ENCODE assay signal across 8 cellular contexts in genomic region chr17:82968033-82968841, GRCh38.
DNase-seq lines count a peak whose midpoint lies in the region; ATAC-seq, FAIRE-seq and TF ChIP-seq lines count a peak whose summit lies in the region.
"Not testable (repeated sequence)": the region's sequence is repeated elsewhere in the genome, so short reads cannot be mapped to it uniquely, and the experiment has no call there.

No MANE protein-coding gene starts in this region.

- H3K27me3 ChIP-seq in IMR-90 (ENCODE audit: control insufficient read depth, insufficient read depth, low read length); bronchial epithelial cell (ENCODE audit: control insufficient read depth, insufficient read depth, low read length); right atrium auricular region; testis: not testable (repeated sequence)

- H3K27ac ChIP-seq in A549; IMR-90 (ENCODE audit: insufficient read depth, low read length); right atrium auricular region; testis: not testable (repeated sequence)

- not testable (repeated sequence) for H3K4me1 ChIP-seq in A549; IMR-90 (ENCODE audit: control insufficient read depth, insufficient read depth, low read length); right atrium auricular region; testis

- not testable (repeated sequence) for H3K4me2 ChIP-seq in A549; IMR-90 (ENCODE audit: low read depth, low read length)

- not testable (repeated sequence) for H2AK9ac ChIP-seq in IMR-90 (replicated peaks; ENCODE audit: low read depth, low read length, poor library complexity)

- intact Hi-C loops in IMR-90 (cut with micrococcal nuclease); testis (cut with DNase I; ENCODE audit: low total_unique reads): not testable (repeated sequence)

- in situ Hi-C loops in IMR-90 (cut with MboI; ENCODE audit: low sequenced_read_pairs), result not testable (repeated sequence)

- dilution Hi-C loops in IMR-90 (cut with HindIII; ENCODE audit: low sequenced_read_pairs, unreplicated experiment), result not testable (repeated sequence)

- POLR2A ChIA-PET in A549 (lab: Yijun Ruan, JAX); IMR-90 (lab: Charles Lee; ENCODE audit: unreplicated experiment): not testable (repeated sequence)

- not testable (repeated sequence) for H2BK20ac ChIP-seq in IMR-90 (ENCODE audit: low read depth, low read length)

- not testable (repeated sequence) for H3K9ac ChIP-seq in IMR-90 (ENCODE audit: low read depth, low read length)

- H2BK120ac ChIP-seq in IMR-90 (ENCODE audit: low read depth, low read length), result not testable (repeated sequence)

- H4K5ac ChIP-seq in IMR-90 (ENCODE audit: low read depth, low read length), result not testable (repeated sequence)

- not testable (repeated sequence) for H3K9me1 ChIP-seq in IMR-90 (ENCODE audit: insufficient read depth, low read length)

- not testable (repeated sequence) for H2AK5ac ChIP-seq in IMR-90 (ENCODE audit: low read depth, low read length)

- not testable (repeated sequence) for H4K20me1 ChIP-seq in IMR-90 (ENCODE audit: insufficient read depth, low read length)

- ATAC-seq in A549, result peak; percentile 39 to 59; a peak in 4 of 6 replicates
- peak; percentile 32 for ATAC-seq in IMR-90 (ENCODE audit: low read depth)
- ATAC-seq in SK-N-SH treated with all-trans-retinoic acid at 6 μM for 48 hours, result peak; percentile 55

- not testable (repeated sequence) for H2BK15ac ChIP-seq in IMR-90 (ENCODE audit: low read depth, low read length)

- H2BK5ac ChIP-seq in IMR-90 (ENCODE audit: low read depth, low read length, poor library complexity, severe bottlenecking), result not testable (repeated sequence)

- H2AFZ ChIP-seq in IMR-90 (replicated peaks; ENCODE audit: low read length, poor library complexity), result peak overlapping the region; percentile 81

- FAIRE-seq in A549 (lab: Jason Lieb, UNC), result not testable (repeated sequence)
- FAIRE-seq in bronchial epithelial cell (lab: Jason Lieb, UNC), result peak; percentile 100

- H3K4ac ChIP-seq in IMR-90 (ENCODE audit: low read depth, low read length), result not testable (repeated sequence)

- H3K23ac ChIP-seq in IMR-90 (ENCODE audit: low read depth, low read length), result not testable (repeated sequence)

- not testable (repeated sequence) for TF ChIP-seq EP300 in A549 (IDR thresholded peaks at IDR 0.05)

- H3K79me1 ChIP-seq in IMR-90 (ENCODE audit: low read depth in 1 of 2, low read length in 2 of 2), result not testable (repeated sequence)

- H3K4me3 ChIP-seq in A549; IMR-90 (ENCODE audit: insufficient read depth, low read depth, low read length); bronchial epithelial cell (ENCODE audit: low read depth, low read length); right atrium auricular region; testis: not testable (repeated sequence)
- H3K4me3 ChIP-seq in GM12875 (ENCODE audit: low read depth, low read length), result peak overlapping the region; percentile 10

- 74% methylated on average over 33 of the region's 33 CpGs for WGBS in A549 (ENCODE audit: missing lambda C conversion rate)
- WGBS in IMR-90 (ENCODE audit: extremely low coverage in 2 of 2, insufficient read length in 1 of 2), 2 experiments, result 55% methylated on average over 16 of the region's 33 CpGs; no CpG with 5 or more reads in 1 of the 2 experiments
- 89 to 90% methylated on average over 32 to 33 of the region's 33 CpGs for WGBS in testis, 2 donors

- TF ChIP-seq CTCF in A549 (IDR thresholded peaks at IDR 0.05); GM12875 (IDR thresholded peaks at IDR 0.05; ENCODE audit: borderline replicate concordance, insufficient read depth, low read depth, low read length); IMR-90 (conservative IDR thresholded peaks at IDR 0.05; ENCODE audit: low read depth, low read length); bronchial epithelial cell (IDR thresholded peaks at IDR 0.05; ENCODE audit: insufficient read depth, low read length, severe bottlenecking); right atrium auricular region (IDR thresholded peaks at IDR 0.05); testis (IDR thresholded peaks at IDR 0.05): not testable (repeated sequence)

- CTCF ChIA-PET in A549 (lab: Yijun Ruan, JAX); IMR-90 (lab: Yijun Ruan, JAX): not testable (repeated sequence)

- H3K56ac ChIP-seq in IMR-90 (ENCODE audit: extremely low read depth, insufficient read depth, low read length), result not testable (repeated sequence)

- TF ChIP-seq RAD21 in A549 (conservative IDR thresholded peaks at IDR 0.05 in 1 of 2, IDR thresholded peaks at IDR 0.05 in 1 of 2); IMR-90 (IDR thresholded peaks at IDR 0.05; ENCODE audit: low read length): not testable (repeated sequence)

- TF ChIP-seq POLR2A in A549 (IDR thresholded peaks at IDR 0.05; ENCODE audit: low read length); IMR-90 (IDR thresholded peaks at IDR 0.05; ENCODE audit: low read depth, low read length); testis (IDR thresholded peaks at IDR 0.05): not testable (repeated sequence)

- not testable (repeated sequence) for H3K14ac ChIP-seq in IMR-90 (replicated peaks; ENCODE audit: low read depth, low read length)

- not testable (repeated sequence) for H3K36me3 ChIP-seq in IMR-90 (ENCODE audit: control insufficient read depth, insufficient read depth, low read length); bronchial epithelial cell (ENCODE audit: control insufficient read depth, insufficient read depth, low read length); right atrium auricular region; testis (ENCODE audit: low read depth, missing control alignments)

- H4K8ac ChIP-seq in IMR-90 (ENCODE audit: low read depth in 2 of 2, low read length in 2 of 2), result not testable (repeated sequence)

- not testable (repeated sequence) for BruUV-seq in IMR-90 (replicated peaks; lab: Mats Ljungman, UMichigan)

- H3K18ac ChIP-seq in IMR-90 (ENCODE audit: low read depth, low read length), result not testable (repeated sequence)

- H3K9me3 ChIP-seq in A549; IMR-90 (ENCODE audit: control insufficient read depth, insufficient read depth, low read length); right atrium auricular region; testis: not testable (repeated sequence)

- DNase-seq in A549 (ENCODE audit: low read depth in 1 of 2, low spot score in 1 of 2); IMR-90; bronchial epithelial cell (ENCODE audit: low read depth): not testable (repeated sequence)
- DNase-seq in right atrium auricular region (ENCODE audit: low spot score), result peak; percentile 32
- DNase-seq in mesenteric fat pad (ENCODE audit: low spot score), result peak; percentile 81
- peak; percentile 13 for DNase-seq in testis

- not testable (repeated sequence) for H4K91ac ChIP-seq in IMR-90 (ENCODE audit: insufficient read depth, low read depth, low read length)
